ENCODE assay signal across 2 cellular contexts in the genomic region with DNA sequence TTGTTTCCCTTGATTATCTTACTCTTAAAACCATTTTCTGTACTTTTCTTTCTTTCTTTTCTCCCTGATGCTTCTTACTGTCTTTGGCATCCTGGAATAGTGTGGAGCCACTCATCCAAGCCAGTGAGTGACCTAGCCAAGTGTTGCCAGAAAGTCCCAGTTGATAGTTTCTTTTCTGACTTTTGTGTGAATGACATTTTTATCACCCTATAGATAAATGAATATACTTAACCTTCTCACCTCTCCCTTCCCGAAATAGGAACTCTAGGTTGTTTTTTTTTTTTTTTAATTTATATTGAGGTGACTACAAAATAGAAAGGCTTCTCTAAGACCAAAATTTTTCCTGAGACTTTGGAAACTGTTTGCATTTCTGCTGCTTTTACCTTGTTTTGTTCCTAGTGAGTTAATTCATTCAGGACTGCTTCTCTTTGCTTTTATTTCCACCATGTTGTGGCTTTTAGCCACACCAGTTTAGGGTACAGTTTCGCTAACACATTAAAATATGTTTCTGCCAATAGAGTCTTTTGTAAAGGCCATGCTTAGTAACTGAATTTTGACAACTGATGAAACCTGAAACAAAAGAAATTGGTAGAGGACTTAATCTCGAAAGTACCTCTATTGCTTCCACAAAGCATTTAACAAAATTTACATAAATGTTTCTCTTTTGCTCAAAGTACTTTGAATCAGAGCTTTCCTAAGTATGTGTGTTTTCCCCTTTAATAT.
TF ChIP-seq lines count a peak whose summit lies in the region.

No MANE protein-coding gene starts in this region.

TF ChIP-seq in GM23338, 12 proteins besides CTCF, POLR2A, EP300 and RAD21:
- TF ChIP-seq STAT1 (IDR thresholded peaks at IDR 0.05; ENCODE audit: unreplicated experiment) = no peak

TF ChIP-seq in IMR-90, 13 proteins besides CTCF, POLR2A, EP300 and RAD21:
- TF ChIP-seq RFX5 (IDR thresholded peaks at IDR 0.05; ENCODE audit: low read depth, low read length) = no peak
- TF ChIP-seq, protein P1, sequence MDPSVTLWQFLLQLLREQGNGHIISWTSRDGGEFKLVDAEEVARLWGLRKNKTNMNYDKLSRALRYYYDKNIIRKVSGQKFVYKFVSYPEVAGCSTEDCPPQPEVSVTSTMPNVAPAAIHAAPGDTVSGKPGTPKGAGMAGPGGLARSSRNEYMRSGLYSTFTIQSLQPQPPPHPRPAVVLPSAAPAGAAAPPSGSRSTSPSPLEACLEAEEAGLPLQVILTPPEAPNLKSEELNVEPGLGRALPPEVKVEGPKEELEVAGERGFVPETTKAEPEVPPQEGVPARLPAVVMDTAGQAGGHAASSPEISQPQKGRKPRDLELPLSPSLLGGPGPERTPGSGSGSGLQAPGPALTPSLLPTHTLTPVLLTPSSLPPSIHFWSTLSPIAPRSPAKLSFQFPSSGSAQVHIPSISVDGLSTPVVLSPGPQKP (IDR thresholded peaks at IDR 0.05; ENCODE audit: borderline replicate concordance, low read depth, low read length) = no peak
